ENCODE assay signal across 1 cellular context in genomic region chr10:13703997-13704536, GRCh38.
TF ChIP-seq lines count a peak whose summit lies in the region.

No MANE protein-coding gene starts in this region.

TF ChIP-seq in GM12878, 131 proteins besides CTCF, POLR2A, EP300 and RAD21 (continued from another document):
- TF ChIP-seq, protein P1, sequence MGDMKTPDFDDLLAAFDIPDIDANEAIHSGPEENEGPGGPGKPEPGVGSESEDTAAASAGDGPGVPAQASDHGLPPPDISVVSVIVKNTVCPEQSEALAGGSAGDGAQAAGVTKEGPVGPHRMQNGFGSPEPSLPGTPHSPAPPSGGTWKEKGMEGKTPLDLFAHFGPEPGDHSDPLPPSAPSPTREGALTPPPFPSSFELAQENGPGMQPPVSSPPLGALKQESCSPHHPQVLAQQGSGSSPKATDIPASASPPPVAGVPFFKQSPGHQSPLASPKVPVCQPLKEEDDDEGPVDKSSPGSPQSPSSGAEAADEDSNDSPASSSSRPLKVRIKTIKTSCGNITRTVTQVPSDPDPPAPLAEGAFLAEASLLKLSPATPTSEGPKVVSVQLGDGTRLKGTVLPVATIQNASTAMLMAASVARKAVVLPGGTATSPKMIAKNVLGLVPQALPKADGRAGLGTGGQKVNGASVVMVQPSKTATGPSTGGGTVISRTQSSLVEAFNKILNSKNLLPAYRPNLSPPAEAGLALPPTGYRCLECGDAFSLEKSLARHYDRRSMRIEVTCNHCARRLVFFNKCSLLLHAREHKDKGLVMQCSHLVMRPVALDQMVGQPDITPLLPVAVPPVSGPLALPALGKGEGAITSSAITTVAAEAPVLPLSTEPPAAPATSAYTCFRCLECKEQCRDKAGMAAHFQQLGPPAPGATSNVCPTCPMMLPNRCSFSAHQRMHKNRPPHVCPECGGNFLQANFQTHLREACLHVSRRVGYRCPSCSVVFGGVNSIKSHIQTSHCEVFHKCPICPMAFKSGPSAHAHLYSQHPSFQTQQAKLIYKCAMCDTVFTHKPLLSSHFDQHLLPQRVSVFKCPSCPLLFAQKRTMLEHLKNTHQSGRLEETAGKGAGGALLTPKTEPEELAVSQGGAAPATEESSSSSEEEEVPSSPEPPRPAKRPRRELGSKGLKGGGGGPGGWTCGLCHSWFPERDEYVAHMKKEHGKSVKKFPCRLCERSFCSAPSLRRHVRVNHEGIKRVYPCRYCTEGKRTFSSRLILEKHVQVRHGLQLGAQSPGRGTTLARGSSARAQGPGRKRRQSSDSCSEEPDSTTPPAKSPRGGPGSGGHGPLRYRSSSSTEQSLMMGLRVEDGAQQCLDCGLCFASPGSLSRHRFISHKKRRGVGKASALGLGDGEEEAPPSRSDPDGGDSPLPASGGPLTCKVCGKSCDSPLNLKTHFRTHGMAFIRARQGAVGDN (IDR thresholded peaks at IDR 0.05) = 0 out of 2 replicates have a peak, but pooled peaks have one; percentile 33
- peak; percentile 48; the same call in 1 of the 2 replicates for TF ChIP-seq POLR2AphosphoS5 (IDR thresholded peaks at IDR 0.05; ENCODE audit: low read length)
- peak; percentile 39; the same call in 1 of the 2 replicates for TF ChIP-seq SPI1 (IDR thresholded peaks at IDR 0.05; ENCODE audit: borderline replicate concordance, insufficient read depth, low read depth, low read length)
- no peak for TF ChIP-seq PAX5 (IDR thresholded peaks at IDR 0.05; ENCODE audit: borderline replicate concordance, low read depth, low read length)
- TF ChIP-seq SMARCA5 (IDR thresholded peaks at IDR 0.05) = no peak
- TF ChIP-seq MTA3 (IDR thresholded peaks at IDR 0.05; ENCODE audit: borderline replicate concordance, low read length) = peak; percentile 34; the same call in 1 of the 2 replicates
TF ChIP-seq in GM12878: peak in this region for 5.
